Comparison of ENCODE assay signal across 1 cellular context in the genomic region with DNA sequence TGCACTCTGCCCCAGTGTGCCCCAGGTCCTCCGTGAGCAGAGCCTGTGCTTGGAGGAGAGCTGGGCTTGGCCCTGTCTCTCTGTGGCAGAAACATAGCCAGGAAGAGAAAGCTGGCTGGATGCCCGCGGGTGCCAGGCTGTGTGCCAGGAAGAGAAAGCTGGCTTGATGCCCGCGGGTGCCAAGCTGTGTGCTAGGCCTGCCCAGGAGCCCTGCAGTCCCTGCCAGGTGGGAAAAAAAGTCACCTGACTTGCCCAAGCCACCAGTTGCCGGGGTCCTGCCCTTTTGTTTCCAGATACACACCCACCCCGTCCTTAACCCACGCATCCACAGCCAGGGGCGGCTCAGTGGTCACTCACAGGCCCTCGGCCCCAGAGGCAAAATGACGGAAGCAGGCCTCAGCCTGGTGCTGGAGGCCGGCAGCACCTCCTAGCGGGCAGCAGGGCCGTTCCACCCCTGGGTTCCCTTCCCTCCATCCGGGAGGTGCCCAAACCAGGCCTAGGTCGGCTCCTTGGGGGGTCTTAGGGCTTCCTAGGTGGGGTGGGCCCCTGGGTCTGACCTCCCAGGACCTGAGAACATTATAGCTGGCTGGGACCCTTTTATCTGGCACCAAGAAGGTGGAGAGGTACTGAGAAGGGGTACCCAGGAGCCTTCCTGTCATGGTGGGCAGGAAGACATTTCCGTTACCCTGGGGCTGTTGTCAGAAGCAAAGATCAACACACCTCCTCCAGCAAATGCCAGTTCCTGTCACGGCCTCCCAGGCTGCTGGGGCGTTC.
A peak's percentile ranks its signal among the peaks of the same experiment; 100 is the strongest.
TF ChIP-seq lines count a peak whose summit lies in the region.

No MANE protein-coding gene starts in this region.

TF ChIP-seq in HepG2, 621 proteins besides CTCF, POLR2A, EP300 and RAD21 (continued from another document and continues in another):
- peak; percentile 41 for TF ChIP-seq FOSL2 (CRISPR knock-in tag; IDR thresholded peaks at IDR 0.05)
- 0 out of 2 replicates have a peak, but pooled peaks have one; percentile 53 for TF ChIP-seq HES4 (CRISPR knock-in tag; IDR thresholded peaks at IDR 0.05; ENCODE audit: borderline replicate concordance)
- TF ChIP-seq DR1 (CRISPR knock-in tag; IDR thresholded peaks at IDR 0.05) = 0 out of 2 replicates have a peak, but pooled peaks have one; percentile 36
- 0 out of 2 replicates have a peak, but pooled peaks have one; percentile 30 for TF ChIP-seq ZNF20 (CRISPR knock-in tag; IDR thresholded peaks at IDR 0.05)
- TF ChIP-seq SMARCC2 (IDR thresholded peaks at IDR 0.05) = no peak
- TF ChIP-seq SRSF9 (IDR thresholded peaks at IDR 0.05; ENCODE audit: borderline replicate concordance, insufficient read depth, low read depth, low read length, poor library complexity, severe bottlenecking) = no peak
- no peak for TF ChIP-seq ZNF10 (CRISPR knock-in tag; IDR thresholded peaks at IDR 0.05; ENCODE audit: borderline replicate concordance, low read depth)
- TF ChIP-seq ZBTB38 (CRISPR knock-in tag; IDR thresholded peaks at IDR 0.05) = peak; percentile 42; the same call in 1 of the 2 replicates
- no peak for TF ChIP-seq ZNF629 (CRISPR knock-in tag; conservative IDR thresholded peaks at IDR 0.05)
- TF ChIP-seq, protein P1, sequence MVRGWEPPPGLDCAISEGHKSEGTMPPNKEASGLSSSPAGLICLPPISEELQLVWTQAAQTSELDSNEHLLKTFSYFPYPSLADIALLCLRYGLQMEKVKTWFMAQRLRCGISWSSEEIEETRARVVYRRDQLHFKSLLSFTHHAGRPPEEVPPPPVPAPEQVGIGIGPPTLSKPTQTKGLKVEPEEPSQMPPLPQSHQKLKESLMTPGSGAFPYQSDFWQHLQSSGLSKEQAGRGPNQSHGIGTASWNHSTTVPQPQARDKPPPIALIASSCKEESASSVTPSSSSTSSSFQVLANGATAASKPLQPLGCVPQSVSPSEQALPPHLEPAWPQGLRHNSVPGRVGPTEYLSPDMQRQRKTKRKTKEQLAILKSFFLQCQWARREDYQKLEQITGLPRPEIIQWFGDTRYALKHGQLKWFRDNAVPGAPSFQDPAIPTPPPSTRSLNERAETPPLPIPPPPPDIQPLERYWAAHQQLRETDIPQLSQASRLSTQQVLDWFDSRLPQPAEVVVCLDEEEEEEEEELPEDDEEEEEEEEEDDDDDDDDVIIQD (CRISPR knock-in tag; IDR thresholded peaks at IDR 0.05; ENCODE audit: low read depth) = no peak
- TF ChIP-seq ZNF101 (CRISPR knock-in tag; IDR thresholded peaks at IDR 0.05; ENCODE audit: borderline replicate concordance, low read depth) = no peak
- TF ChIP-seq, protein P2, sequence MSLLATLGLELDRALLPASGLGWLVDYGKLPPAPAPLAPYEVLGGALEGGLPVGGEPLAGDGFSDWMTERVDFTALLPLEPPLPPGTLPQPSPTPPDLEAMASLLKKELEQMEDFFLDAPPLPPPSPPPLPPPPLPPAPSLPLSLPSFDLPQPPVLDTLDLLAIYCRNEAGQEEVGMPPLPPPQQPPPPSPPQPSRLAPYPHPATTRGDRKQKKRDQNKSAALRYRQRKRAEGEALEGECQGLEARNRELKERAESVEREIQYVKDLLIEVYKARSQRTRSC (CRISPR knock-in tag; IDR thresholded peaks at IDR 0.05; ENCODE audit: low read depth) = 0 out of 2 replicates have a peak, but pooled peaks have one; percentile 29
- TF ChIP-seq, protein P3, sequence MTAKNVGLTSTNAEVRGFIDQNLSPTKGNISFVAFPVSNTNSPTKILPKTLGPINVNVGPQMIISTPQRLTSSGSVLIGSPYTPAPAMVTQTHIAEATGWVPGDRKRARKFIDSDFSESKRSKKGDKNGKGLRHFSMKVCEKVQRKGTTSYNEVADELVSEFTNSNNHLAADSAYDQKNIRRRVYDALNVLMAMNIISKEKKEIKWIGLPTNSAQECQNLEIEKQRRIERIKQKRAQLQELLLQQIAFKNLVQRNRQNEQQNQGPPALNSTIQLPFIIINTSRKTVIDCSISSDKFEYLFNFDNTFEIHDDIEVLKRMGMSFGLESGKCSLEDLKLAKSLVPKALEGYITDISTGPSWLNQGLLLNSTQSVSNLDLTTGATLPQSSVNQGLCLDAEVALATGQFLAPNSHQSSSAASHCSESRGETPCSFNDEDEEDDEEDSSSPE (CRISPR knock-in tag; IDR thresholded peaks at IDR 0.05) = no peak
- TF ChIP-seq ZNF557 (CRISPR knock-in tag; IDR thresholded peaks at IDR 0.05) = no peak
- TF ChIP-seq ZNF556 (CRISPR knock-in tag; IDR thresholded peaks at IDR 0.05; ENCODE audit: borderline replicate concordance) = peak; percentile 59; the same call in 1 of the 2 replicates
- TF ChIP-seq JUND (CRISPR knock-in tag; IDR thresholded peaks at IDR 0.05) = 0 out of 2 replicates have a peak, but pooled peaks have one; percentile 7
- TF ChIP-seq, protein P4, sequence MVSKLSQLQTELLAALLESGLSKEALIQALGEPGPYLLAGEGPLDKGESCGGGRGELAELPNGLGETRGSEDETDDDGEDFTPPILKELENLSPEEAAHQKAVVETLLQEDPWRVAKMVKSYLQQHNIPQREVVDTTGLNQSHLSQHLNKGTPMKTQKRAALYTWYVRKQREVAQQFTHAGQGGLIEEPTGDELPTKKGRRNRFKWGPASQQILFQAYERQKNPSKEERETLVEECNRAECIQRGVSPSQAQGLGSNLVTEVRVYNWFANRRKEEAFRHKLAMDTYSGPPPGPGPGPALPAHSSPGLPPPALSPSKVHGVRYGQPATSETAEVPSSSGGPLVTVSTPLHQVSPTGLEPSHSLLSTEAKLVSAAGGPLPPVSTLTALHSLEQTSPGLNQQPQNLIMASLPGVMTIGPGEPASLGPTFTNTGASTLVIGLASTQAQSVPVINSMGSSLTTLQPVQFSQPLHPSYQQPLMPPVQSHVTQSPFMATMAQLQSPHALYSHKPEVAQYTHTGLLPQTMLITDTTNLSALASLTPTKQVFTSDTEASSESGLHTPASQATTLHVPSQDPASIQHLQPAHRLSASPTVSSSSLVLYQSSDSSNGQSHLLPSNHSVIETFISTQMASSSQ (IDR thresholded peaks at IDR 0.05; ENCODE audit: low read depth) = no peak
- TF ChIP-seq, protein P4 (CRISPR knock-in tag; IDR thresholded peaks at IDR 0.05; ENCODE audit: borderline replicate concordance) = no peak; the same call in 1 of the 2 replicates
- no peak for TF ChIP-seq NR2F2 (IDR thresholded peaks at IDR 0.05; ENCODE audit: borderline replicate concordance, low read depth)
- no peak for TF ChIP-seq ZNF749 (CRISPR knock-in tag; IDR thresholded peaks at IDR 0.05; ENCODE audit: borderline replicate concordance)
- no peak for TF ChIP-seq HNF4G (IDR thresholded peaks at IDR 0.05; ENCODE audit: borderline replicate concordance, low read depth, low read length)
- TF ChIP-seq HNF4G (CRISPR knock-in tag; IDR thresholded peaks at IDR 0.05; ENCODE audit: borderline replicate concordance, low read depth) = peak; percentile 24; the same call in 1 of the 2 replicates
- peak; percentile 57; the same call in 1 of the 2 replicates for TF ChIP-seq ZNF264 (CRISPR knock-in tag; IDR thresholded peaks at IDR 0.05)
- peak; percentile 75 for TF ChIP-seq XRCC5 (optimal IDR thresholded peaks at IDR 0.05; ENCODE audit: low read length)
- no peak for TF ChIP-seq ZNF788 (CRISPR knock-in tag; IDR thresholded peaks at IDR 0.05; ENCODE audit: borderline replicate concordance)
- TF ChIP-seq, protein P5, sequence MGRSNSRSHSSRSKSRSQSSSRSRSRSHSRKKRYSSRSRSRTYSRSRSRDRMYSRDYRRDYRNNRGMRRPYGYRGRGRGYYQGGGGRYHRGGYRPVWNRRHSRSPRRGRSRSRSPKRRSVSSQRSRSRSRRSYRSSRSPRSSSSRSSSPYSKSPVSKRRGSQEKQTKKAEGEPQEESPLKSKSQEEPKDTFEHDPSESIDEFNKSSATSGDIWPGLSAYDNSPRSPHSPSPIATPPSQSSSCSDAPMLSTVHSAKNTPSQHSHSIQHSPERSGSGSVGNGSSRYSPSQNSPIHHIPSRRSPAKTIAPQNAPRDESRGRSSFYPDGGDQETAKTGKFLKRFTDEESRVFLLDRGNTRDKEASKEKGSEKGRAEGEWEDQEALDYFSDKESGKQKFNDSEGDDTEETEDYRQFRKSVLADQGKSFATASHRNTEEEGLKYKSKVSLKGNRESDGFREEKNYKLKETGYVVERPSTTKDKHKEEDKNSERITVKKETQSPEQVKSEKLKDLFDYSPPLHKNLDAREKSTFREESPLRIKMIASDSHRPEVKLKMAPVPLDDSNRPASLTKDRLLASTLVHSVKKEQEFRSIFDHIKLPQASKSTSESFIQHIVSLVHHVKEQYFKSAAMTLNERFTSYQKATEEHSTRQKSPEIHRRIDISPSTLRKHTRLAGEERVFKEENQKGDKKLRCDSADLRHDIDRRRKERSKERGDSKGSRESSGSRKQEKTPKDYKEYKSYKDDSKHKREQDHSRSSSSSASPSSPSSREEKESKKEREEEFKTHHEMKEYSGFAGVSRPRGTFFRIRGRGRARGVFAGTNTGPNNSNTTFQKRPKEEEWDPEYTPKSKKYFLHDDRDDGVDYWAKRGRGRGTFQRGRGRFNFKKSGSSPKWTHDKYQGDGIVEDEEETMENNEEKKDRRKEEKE (IDR thresholded peaks at IDR 0.05) = no peak
- TF ChIP-seq, protein P6, sequence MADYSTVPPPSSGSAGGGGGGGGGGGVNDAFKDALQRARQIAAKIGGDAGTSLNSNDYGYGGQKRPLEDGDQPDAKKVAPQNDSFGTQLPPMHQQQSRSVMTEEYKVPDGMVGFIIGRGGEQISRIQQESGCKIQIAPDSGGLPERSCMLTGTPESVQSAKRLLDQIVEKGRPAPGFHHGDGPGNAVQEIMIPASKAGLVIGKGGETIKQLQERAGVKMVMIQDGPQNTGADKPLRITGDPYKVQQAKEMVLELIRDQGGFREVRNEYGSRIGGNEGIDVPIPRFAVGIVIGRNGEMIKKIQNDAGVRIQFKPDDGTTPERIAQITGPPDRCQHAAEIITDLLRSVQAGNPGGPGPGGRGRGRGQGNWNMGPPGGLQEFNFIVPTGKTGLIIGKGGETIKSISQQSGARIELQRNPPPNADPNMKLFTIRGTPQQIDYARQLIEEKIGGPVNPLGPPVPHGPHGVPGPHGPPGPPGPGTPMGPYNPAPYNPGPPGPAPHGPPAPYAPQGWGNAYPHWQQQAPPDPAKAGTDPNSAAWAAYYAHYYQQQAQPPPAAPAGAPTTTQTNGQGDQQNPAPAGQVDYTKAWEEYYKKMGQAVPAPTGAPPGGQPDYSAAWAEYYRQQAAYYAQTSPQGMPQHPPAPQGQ (CRISPR knock-in tag; IDR thresholded peaks at IDR 0.05; ENCODE audit: borderline replicate concordance) = no peak; the same call in 1 of the 2 replicates
- TF ChIP-seq ZNF550 (CRISPR knock-in tag; IDR thresholded peaks at IDR 0.05; ENCODE audit: borderline replicate concordance) = no peak
- TF ChIP-seq, protein P7, sequence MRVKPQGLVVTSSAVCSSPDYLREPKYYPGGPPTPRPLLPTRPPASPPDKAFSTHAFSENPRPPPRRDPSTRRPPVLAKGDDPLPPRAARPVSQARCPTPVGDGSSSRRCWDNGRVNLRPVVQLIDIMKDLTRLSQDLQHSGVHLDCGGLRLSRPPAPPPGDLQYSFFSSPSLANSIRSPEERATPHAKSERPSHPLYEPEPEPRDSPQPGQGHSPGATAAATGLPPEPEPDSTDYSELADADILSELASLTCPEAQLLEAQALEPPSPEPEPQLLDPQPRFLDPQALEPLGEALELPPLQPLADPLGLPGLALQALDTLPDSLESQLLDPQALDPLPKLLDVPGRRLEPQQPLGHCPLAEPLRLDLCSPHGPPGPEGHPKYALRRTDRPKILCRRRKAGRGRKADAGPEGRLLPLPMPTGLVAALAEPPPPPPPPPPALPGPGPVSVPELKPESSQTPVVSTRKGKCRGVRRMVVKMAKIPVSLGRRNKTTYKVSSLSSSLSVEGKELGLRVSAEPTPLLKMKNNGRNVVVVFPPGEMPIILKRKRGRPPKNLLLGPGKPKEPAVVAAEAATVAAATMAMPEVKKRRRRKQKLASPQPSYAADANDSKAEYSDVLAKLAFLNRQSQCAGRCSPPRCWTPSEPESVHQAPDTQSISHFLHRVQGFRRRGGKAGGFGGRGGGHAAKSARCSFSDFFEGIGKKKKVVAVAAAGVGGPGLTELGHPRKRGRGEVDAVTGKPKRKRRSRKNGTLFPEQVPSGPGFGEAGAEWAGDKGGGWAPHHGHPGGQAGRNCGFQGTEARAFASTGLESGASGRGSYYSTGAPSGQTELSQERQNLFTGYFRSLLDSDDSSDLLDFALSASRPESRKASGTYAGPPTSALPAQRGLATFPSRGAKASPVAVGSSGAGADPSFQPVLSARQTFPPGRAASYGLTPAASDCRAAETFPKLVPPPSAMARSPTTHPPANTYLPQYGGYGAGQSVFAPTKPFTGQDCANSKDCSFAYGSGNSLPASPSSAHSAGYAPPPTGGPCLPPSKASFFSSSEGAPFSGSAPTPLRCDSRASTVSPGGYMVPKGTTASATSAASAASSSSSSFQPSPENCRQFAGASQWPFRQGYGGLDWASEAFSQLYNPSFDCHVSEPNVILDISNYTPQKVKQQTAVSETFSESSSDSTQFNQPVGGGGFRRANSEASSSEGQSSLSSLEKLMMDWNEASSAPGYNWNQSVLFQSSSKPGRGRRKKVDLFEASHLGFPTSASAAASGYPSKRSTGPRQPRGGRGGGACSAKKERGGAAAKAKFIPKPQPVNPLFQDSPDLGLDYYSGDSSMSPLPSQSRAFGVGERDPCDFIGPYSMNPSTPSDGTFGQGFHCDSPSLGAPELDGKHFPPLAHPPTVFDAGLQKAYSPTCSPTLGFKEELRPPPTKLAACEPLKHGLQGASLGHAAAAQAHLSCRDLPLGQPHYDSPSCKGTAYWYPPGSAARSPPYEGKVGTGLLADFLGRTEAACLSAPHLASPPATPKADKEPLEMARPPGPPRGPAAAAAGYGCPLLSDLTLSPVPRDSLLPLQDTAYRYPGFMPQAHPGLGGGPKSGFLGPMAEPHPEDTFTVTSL (CRISPR knock-in tag; IDR thresholded peaks at IDR 0.05; ENCODE audit: borderline replicate concordance) = 0 out of 2 replicates have a peak, but pooled peaks have one; percentile 34
- 0 out of 2 replicates have a peak, but pooled peaks have one; percentile 30 for TF ChIP-seq THAP11 (CRISPR knock-in tag; IDR thresholded peaks at IDR 0.05)
- no peak; the same call in none of the 2 replicates for TF ChIP-seq ZNF230 (CRISPR knock-in tag; IDR thresholded peaks at IDR 0.05)
- no peak for TF ChIP-seq NRL (CRISPR knock-in tag; IDR thresholded peaks at IDR 0.05; ENCODE audit: borderline replicate concordance)
- TF ChIP-seq ZNF558 (CRISPR knock-in tag; IDR thresholded peaks at IDR 0.05; ENCODE audit: borderline replicate concordance) = no peak
- no peak for TF ChIP-seq PHF5A (CRISPR knock-in tag; IDR thresholded peaks at IDR 0.05; ENCODE audit: low read depth, unreplicated experiment)
- TF ChIP-seq NBN (conservative IDR thresholded peaks at IDR 0.05) = no peak
